Comparison of ENCODE assay signal across 20 cellular contexts in the genomic region with DNA sequence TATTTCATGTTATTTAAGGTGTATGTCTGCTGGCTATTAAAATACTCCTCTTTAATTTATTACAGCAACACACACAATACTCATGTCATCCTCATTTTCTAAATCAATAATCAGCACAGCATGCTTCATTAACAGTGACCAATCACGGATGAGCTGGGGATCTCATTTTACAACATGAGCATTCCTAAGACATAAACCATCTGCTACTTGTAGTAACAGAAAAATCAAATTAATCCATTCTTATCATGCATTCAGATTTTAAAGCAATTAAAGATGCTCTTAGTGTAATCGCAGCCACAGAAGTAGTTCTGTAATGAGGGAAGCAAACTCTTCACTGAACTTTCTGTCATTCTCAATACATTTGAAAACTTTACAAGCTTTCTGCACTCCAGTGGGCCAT.
A peak's percentile ranks its signal among the peaks of the same experiment; 100 is the strongest.
DNase-seq lines count a peak whose midpoint lies in the region; TF ChIP-seq lines count a peak whose summit lies in the region.
"Had no signal": no experiment of that assay in that cellular context is flagged by ENCODE, and none has a peak within 500 bp of the region (broad histone marks: within the 10 kb centered on the region; RNA-seq: fewer than 3 reads in every experiment).

No MANE protein-coding gene starts in this region.

- H3K4me2 ChIP-seq in osteoblast (ENCODE audit: insufficient read depth, low read length), result no peak overlapping the region
- H3K4me2 ChIP-seq: BLaER1 had no signal

- H3K79me2 ChIP-seq in osteoblast (ENCODE audit: insufficient read depth, low read length), result no peaks in the 10 kb centered on the region

- no peaks in the 10 kb centered on the region for H3K27me3 ChIP-seq in osteoblast (ENCODE audit: insufficient read depth, low read length)
- H3K27me3 ChIP-seq: BLaER1, colonic mucosa, Peyer's patch, sigmoid colon had no signal

- H4K20me1 ChIP-seq in osteoblast (ENCODE audit: insufficient read depth, low read length), result no peaks in the 10 kb centered on the region
- H4K20me1 ChIP-seq: BLaER1 had no signal

- CTCF ChIA-PET in HEK293 (lab: Yijun Ruan, JAX), result no interaction called here

- H3K4me1 ChIP-seq in HEK293 (ENCODE audit: control insufficient read depth, insufficient read depth, low read length) (peaks cover 37% of the 10 kb centered on the region), osteoblast (ENCODE audit: insufficient read depth, low read length) (no peaks in the 10 kb centered on the region)
- H3K4me1 ChIP-seq: BLaER1, colonic mucosa, Peyer's patch had no signal

- H3K9me3 ChIP-seq in HEK293 (ENCODE audit: control insufficient read depth, insufficient read depth, low read depth, low read length) (no peaks in the 10 kb centered on the region), osteoblast (ENCODE audit: low read depth, low read length) (no peaks in the 10 kb centered on the region)
- H3K9me3 ChIP-seq: BLaER1, colonic mucosa, Peyer's patch, sigmoid colon had no signal

- DNase-seq in AG09319 (ENCODE audit: extremely low read depth, low read depth), result peak; percentile 4
- peak; percentile 45 for DNase-seq in NCI-H82 (lab: John Stamatoyannopoulos, UW)
- peak; percentile 13 for DNase-seq in fibroblast of gingiva (ENCODE audit: low read depth)
- no peak for DNase-seq in stimulated activated CD4-positive, alpha-beta T cell treated with anti-CD3 and anti-CD28 coated beads, Interleukin-12 subunit alpha, Interleukin-12 subunit beta, amount 100 ng/mL, for 4 hours
- no peak for DNase-seq in AG08395 (ENCODE audit: low spot score)
- DNase-seq in erythroblast (lab: John Stamatoyannopoulos, UW), result no peak
- no peak for DNase-seq in osteoblast (ENCODE audit: insufficient read length, low spot score, missing footprints)
- DNase-seq: activated CD4-positive, alpha-beta T cell treated with anti-CD3 and anti-CD28 coated beads for 48 hours; activated T-cell treated with anti-CD3 and anti-CD28 coated beads for 4 hours; colonic mucosa; effector CD4-positive, alpha-beta T cell; HCEC 1CT; left ventricle myocardium superior; NCI-H1417 treated with DMSO at 0.1 percent for 48 hours; Peyer's patch; SHP77 treated with DMSO at 0.1 percent for 48 hours; sigmoid colon; substantia nigra had no signal

- H3K36me3 ChIP-seq in HEK293 (ENCODE audit: control insufficient read depth in 2 of 2, insufficient read depth in 1 of 2, low read length in 2 of 2) (no peaks in the 10 kb centered on the region), osteoblast (ENCODE audit: insufficient read depth, low read length) (no peaks in the 10 kb centered on the region)
- H3K36me3 ChIP-seq: colonic mucosa, Peyer's patch, sigmoid colon had no signal

- no peak overlapping the region for H3K4me3 ChIP-seq in HEK293 (ENCODE audit: low read depth, low read length)
- H3K4me3 ChIP-seq in osteoblast (ENCODE audit: insufficient read depth, low read length), result no peak overlapping the region
- H3K4me3 ChIP-seq: BLaER1, colonic mucosa, Peyer's patch, sigmoid colon had no signal

- POLR2A ChIA-PET in HEK293 (lab: Yijun Ruan, JAX), result no interaction called here

- TF ChIP-seq POLR2A in erythroblast (IDR thresholded peaks at IDR 0.05; ENCODE audit: low read length), result no peak

- TF ChIP-seq CTCF in AG09319 (IDR thresholded peaks at IDR 0.05; ENCODE audit: low read depth, low read length) (no peak), HEK293 (tag by site-specific recombination; IDR thresholded peaks at IDR 0.05) (no peak), osteoblast (IDR thresholded peaks at IDR 0.05; ENCODE audit: extremely low read depth, low read depth, low read length) (no peak)

- H3K27ac ChIP-seq in HEK293 (ENCODE audit: extremely low read depth, low read depth, low read length) (no peak overlapping the region), osteoblast (ENCODE audit: low read depth, low read length) (no peak overlapping the region)
- H3K27ac ChIP-seq: BLaER1, colonic mucosa, Peyer's patch, sigmoid colon had no signal

- H2AFZ ChIP-seq in osteoblast (ENCODE audit: low read length), result no peak overlapping the region

TF ChIP-seq in HEK293, 187 proteins besides CTCF, POLR2A, EP300 and RAD21 (continues in another document):
- TF ChIP-seq ZEB2 (tag by site-specific recombination; IDR thresholded peaks at IDR 0.05) (peak; percentile 87), ZNF169 (tag by site-specific recombination; IDR thresholded peaks at IDR 0.05) (no peak), ZNF140 (tag by site-specific recombination; IDR thresholded peaks at IDR 0.05) (no peak), ZFHX2 (tag by site-specific recombination; conservative IDR thresholded peaks at IDR 0.05) (no peak), ZNF596 (tag by site-specific recombination; IDR thresholded peaks at IDR 0.05) (0 out of 2 replicates have a peak, but pooled peaks have one; percentile 15), WT1 (tag by site-specific recombination; IDR thresholded peaks at IDR 0.05) (peak; percentile 84), ZNF16 (tag by site-specific recombination; IDR thresholded peaks at IDR 0.05; ENCODE audit: low read depth) (no peak), ZBTB8A (tag by site-specific recombination; IDR thresholded peaks at IDR 0.05) (0 out of 2 replicates have a peak, but pooled peaks have one; percentile 20), ZNF555 (tag by site-specific recombination; conservative IDR thresholded peaks at IDR 0.05) (no peak), ZNF157 (tag by site-specific recombination; IDR thresholded peaks at IDR 0.05) (no peak), FEZF1 (tag by site-specific recombination; IDR thresholded peaks at IDR 0.05) (peak; percentile 93), ZNF112 (tag by site-specific recombination; IDR thresholded peaks at IDR 0.05) (no peak), ZNF521 (tag by site-specific recombination; IDR thresholded peaks at IDR 0.05) (no peak), PRDM1 (tag by site-specific recombination; IDR thresholded peaks at IDR 0.05) (peak; percentile 39; the same call in 1 of the 2 replicates), ZNF366 (tag by site-specific recombination; conservative IDR thresholded peaks at IDR 0.05) (peak; percentile 43), ZSCAN16 (tag by site-specific recombination; IDR thresholded peaks at IDR 0.05) (no peak)
- TF ChIP-seq, protein P1, sequence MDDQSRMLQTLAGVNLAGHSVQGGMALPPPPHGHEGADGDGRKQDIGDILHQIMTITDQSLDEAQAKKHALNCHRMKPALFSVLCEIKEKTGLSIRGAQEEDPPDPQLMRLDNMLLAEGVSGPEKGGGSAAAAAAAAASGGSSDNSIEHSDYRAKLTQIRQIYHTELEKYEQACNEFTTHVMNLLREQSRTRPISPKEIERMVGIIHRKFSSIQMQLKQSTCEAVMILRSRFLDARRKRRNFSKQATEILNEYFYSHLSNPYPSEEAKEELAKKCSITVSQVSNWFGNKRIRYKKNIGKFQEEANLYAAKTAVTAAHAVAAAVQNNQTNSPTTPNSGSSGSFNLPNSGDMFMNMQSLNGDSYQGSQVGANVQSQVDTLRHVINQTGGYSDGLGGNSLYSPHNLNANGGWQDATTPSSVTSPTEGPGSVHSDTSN (CRISPR knock-in tag; IDR thresholded peaks at IDR 0.05), result no peak
- TF ChIP-seq, protein P2, sequence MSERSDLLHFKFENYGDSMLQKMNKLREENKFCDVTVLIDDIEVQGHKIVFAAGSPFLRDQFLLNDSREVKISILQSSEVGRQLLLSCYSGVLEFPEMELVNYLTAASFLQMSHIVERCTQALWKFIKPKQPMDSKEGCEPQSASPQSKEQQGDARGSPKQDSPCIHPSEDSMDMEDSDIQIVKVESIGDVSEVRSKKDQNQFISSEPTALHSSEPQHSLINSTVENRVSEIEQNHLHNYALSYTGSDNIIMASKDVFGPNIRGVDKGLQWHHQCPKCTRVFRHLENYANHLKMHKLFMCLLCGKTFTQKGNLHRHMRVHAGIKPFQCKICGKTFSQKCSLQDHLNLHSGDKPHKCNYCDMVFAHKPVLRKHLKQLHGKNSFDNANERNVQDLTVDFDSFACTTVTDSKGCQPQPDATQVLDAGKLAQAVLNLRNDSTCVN (tag by site-specific recombination; optimal IDR thresholded peaks at IDR 0.05), result no peak
- TF ChIP-seq, protein P3, sequence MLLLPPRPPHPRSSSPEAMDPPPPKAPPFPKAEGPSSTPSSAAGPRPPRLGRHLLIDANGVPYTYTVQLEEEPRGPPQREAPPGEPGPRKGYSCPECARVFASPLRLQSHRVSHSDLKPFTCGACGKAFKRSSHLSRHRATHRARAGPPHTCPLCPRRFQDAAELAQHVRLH (tag by site-specific recombination; IDR thresholded peaks at IDR 0.05), result 0 out of 2 replicates have a peak, but pooled peaks have one; percentile 50
- TF ChIP-seq, protein P4, sequence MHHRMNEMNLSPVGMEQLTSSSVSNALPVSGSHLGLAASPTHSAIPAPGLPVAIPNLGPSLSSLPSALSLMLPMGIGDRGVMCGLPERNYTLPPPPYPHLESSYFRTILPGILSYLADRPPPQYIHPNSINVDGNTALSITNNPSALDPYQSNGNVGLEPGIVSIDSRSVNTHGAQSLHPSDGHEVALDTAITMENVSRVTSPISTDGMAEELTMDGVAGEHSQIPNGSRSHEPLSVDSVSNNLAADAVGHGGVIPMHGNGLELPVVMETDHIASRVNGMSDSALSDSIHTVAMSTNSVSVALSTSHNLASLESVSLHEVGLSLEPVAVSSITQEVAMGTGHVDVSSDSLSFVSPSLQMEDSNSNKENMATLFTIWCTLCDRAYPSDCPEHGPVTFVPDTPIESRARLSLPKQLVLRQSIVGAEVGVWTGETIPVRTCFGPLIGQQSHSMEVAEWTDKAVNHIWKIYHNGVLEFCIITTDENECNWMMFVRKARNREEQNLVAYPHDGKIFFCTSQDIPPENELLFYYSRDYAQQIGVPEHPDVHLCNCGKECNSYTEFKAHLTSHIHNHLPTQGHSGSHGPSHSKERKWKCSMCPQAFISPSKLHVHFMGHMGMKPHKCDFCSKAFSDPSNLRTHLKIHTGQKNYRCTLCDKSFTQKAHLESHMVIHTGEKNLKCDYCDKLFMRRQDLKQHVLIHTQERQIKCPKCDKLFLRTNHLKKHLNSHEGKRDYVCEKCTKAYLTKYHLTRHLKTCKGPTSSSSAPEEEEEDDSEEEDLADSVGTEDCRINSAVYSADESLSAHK (tag by site-specific recombination; IDR thresholded peaks at IDR 0.05), result peak; percentile 72

Comparison
In these comparisons a context has a peak if more than half of its experiments do, and no peak if none do; other contexts are left out.
1. DNase-seq: peak in AG09319 (single experiment), NCI-H82 (single experiment) and fibroblast of gingiva (single experiment); none in stimulated activated CD4-positive, alpha-beta T cell treated with anti-CD3 and anti-CD28 coated beads, Interleukin-12 subunit alpha, Interleukin-12 subunit beta, amount 100 ng/mL, for 4 hours (single experiment), AG08395 (single experiment), erythroblast (0 of 2) and osteoblast (single experiment).